8 cellular contexts compared by ENCODE assay signal in the genomic region with DNA sequence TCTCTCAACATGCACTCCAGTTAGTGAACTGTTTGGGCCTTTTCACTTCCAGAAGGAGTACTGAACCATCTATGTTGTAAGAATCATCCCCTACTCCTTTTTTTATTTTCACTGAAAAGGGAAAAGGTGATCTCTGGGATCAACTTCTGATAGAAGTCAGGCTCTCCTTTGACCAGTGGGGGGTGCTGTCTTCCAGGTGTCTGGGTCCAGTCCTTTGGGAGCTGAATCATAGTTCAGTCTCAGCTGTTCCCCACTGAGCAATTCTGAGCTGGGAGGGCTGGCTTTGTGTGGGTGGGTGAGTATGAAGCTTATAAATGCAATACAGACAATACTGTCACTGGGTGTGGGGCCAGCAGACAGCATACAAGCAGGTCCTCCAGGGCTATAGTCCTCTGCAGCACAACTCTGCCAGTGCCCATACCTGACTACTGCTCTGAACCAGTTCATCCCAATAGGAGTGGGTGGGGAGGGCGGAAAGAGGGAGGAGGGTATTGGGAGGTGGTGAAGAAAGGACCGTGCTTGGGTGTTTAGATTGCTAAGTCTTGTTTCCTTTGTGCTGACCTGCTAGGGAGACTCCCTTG. TPM values are rescaled to one million over a fixed set of nuclear protein-coding genes. Genes with fewer than 3 reads are reported as not detected.
DNase-seq lines count a peak whose midpoint lies in the region; ATAC-seq and TF ChIP-seq lines count a peak whose summit lies in the region.

No MANE protein-coding gene starts in this region.

- CTCF ChIA-PET in GM10248 (lab: Yijun Ruan, JAX), result interaction anchor here (0.7 to 3.3 kb wide), 15 partner anchors 8 to 332 kb away, joined by 3 to 22 read pairs (median 3); partner anchors contain the start of genes SARS1 and SORT1

- H3K4me1 Mint-ChIP-seq in stimulated activated naive CD8-positive, alpha-beta T cell treated with anti-CD3 and anti-CD28 coated beads, Interleukin-15, amount 100 ng/mL, for 72 hours, result peaks cover 29% of the 10 kb centered on the region
- peaks cover 10% of the 10 kb centered on the region for H3K4me1 Mint-ChIP-seq in T-helper 17 cell

- H3K36me3 ChIP-seq in mesendoderm (ENCODE audit: control insufficient read depth, insufficient read depth, low read length), result no peaks in the 10 kb centered on the region

- no peak overlapping the region for H3K9ac ChIP-seq in mesendoderm (ENCODE audit: low read length)

- H3K23ac ChIP-seq in mesendoderm (ENCODE audit: low read length), result no peak overlapping the region

- peaks cover 2% of the 10 kb centered on the region for H3K4me1 ChIP-seq in mesendoderm (ENCODE audit: control insufficient read depth, low read depth, low read length)

- POLR2A ChIA-PET in GM10248 (lab: Yijun Ruan, JAX), result no interaction called here

- DNase-seq in GM10248 (ENCODE audit: extremely low spot score) (peak; percentile 75), LHCN-M2 (ENCODE audit: low read depth) (peak; percentile 94), mesendoderm (peak; percentile 78), T-helper 17 cell (no peak), ureter (ENCODE audit: low spot score) (no peak)
- peak; percentile 35 to 64 for DNase-seq in stimulated activated naive CD8-positive, alpha-beta T cell treated with anti-CD3 and anti-CD28 coated beads, Interleukin-15, amount 100 ng/mL, for 72 hours

- H3K4me3 Mint-ChIP-seq in stimulated activated naive CD8-positive, alpha-beta T cell treated with anti-CD3 and anti-CD28 coated beads, Interleukin-15, amount 100 ng/mL, for 72 hours, result no peak overlapping the region
- H3K4me3 Mint-ChIP-seq in T-helper 17 cell, result no peak overlapping the region

- no peak overlapping the region for H4K5ac ChIP-seq in mesendoderm (ENCODE audit: low read length)

- H3K9me3 ChIP-seq in T-helper 17 cell (ENCODE audit: control insufficient read depth, low read length, poor library complexity, severe bottlenecking), result no peaks in the 10 kb centered on the region

- H3K27ac ChIP-seq in cingulate gyrus (ENCODE audit: low read depth, low read length) (peak overlapping the region; percentile 63), mesendoderm (ENCODE audit: low read depth, low read length) (no peak overlapping the region)

- no peak overlapping the region for H2BK5ac ChIP-seq in mesendoderm (ENCODE audit: low read length)

- no peak overlapping the region for H2BK120ac ChIP-seq in mesendoderm (ENCODE audit: low read depth, low read length)

- H3K56ac ChIP-seq in mesendoderm (ENCODE audit: low read length), result no peak overlapping the region

- no peak overlapping the region for H3K4ac ChIP-seq in mesendoderm (ENCODE audit: low read depth, low read length)

- no peak overlapping the region for H2AK5ac ChIP-seq in mesendoderm (ENCODE audit: low read length)

- ATAC-seq in stimulated activated naive CD8-positive, alpha-beta T cell treated with anti-CD3 and anti-CD28 coated beads, Interleukin-15, amount 100 ng/mL, for 72 hours, result peak; percentile 90
- ATAC-seq in T-helper 17 cell, result no peak

- H3K9me3 Mint-ChIP-seq in stimulated activated naive CD8-positive, alpha-beta T cell treated with anti-CD3 and anti-CD28 coated beads, Interleukin-15, amount 100 ng/mL, for 72 hours, result no peaks in the 10 kb centered on the region

- no peak overlapping the region for H2BK15ac ChIP-seq in mesendoderm (replicated peaks; ENCODE audit: low read depth)

- no peak overlapping the region for H3K27ac Mint-ChIP-seq in stimulated activated naive CD8-positive, alpha-beta T cell treated with anti-CD3 and anti-CD28 coated beads, Interleukin-15, amount 100 ng/mL, for 72 hours
- H3K27ac Mint-ChIP-seq in T-helper 17 cell, result no peak overlapping the region

- H3K27me3 ChIP-seq in mesendoderm (ENCODE audit: insufficient read depth, low read length, poor library complexity), result no peaks in the 10 kb centered on the region

- H3K27me3 Mint-ChIP-seq in stimulated activated naive CD8-positive, alpha-beta T cell treated with anti-CD3 and anti-CD28 coated beads, Interleukin-15, amount 100 ng/mL, for 72 hours, result no peaks in the 10 kb centered on the region
- H3K27me3 Mint-ChIP-seq in T-helper 17 cell, result no peaks in the 10 kb centered on the region

- no peaks in the 10 kb centered on the region for H3K79me2 ChIP-seq in mesendoderm (ENCODE audit: control insufficient read depth, insufficient read depth, low read length)

- no peak overlapping the region for H3K4me3 ChIP-seq in WI38 (ENCODE audit: low read depth, low read length)
- no peak overlapping the region for H3K4me3 ChIP-seq in mesendoderm (ENCODE audit: low read length)

- no CpG with 5 or more reads among the region's 2 CpGs for WGBS in mesendoderm (ENCODE audit: extremely low coverage, insufficient coverage, low lambda C conversion rate)

- H3K36me3 Mint-ChIP-seq in T-helper 17 cell (ENCODE audit: low read depth), result peaks cover 8% of the 10 kb centered on the region

- no peaks in the 10 kb centered on the region for H3K79me1 ChIP-seq in mesendoderm (ENCODE audit: low read length)

- TF ChIP-seq CTCF in GM10248 (IDR thresholded peaks at IDR 0.05; ENCODE audit: control extremely low read depth, extremely low read depth, low read depth, missing control alignments) (peak; percentile 62), WI38 (IDR thresholded peaks at IDR 0.05; ENCODE audit: low read depth, low read length) (peak; percentile 74)

- H4K8ac ChIP-seq in mesendoderm (ENCODE audit: low read depth, low read length), result no peak overlapping the region

- no peak overlapping the region for H3K4me2 ChIP-seq in mesendoderm (ENCODE audit: low read length)

- no peak overlapping the region for H3K18ac ChIP-seq in mesendoderm (ENCODE audit: low read length)

RNA-seq across cellular contexts. Expression of gene SARS1, which starts 12.5 kb away (rescaled TPM):
- 134 and 149 TPM in 2 replicates for total RNA-seq in LHCN-M2 (2014; rRNA removed)
- 165 TPM for polyA plus RNA-seq in LHCN-M2 (2012)
- polyA plus RNA-seq in mesendoderm (2013, experiment 1 of 2), result 108 TPM
- 110 TPM for polyA plus RNA-seq in mesendoderm (2013, experiment 2 of 2)
- total RNA-seq in T-helper 17 cell, result 100 to 1,000 TPM in 1 of 2 donors, 10 to 100 TPM in 1; 90.8 to 120 TPM
- total RNA-seq in ureter, result 239 TPM

RNA-seq across cellular contexts. Expression of gene CELSR2, which starts 48.1 kb away (rescaled TPM):
- 0.06 and 0.17 TPM in 2 replicates for total RNA-seq in LHCN-M2 (2014; rRNA removed)
- polyA plus RNA-seq in LHCN-M2 (2012), result 0.36 TPM
- 2.9 TPM for polyA plus RNA-seq in mesendoderm (2013, experiment 1 of 2)
- 2.9 TPM for polyA plus RNA-seq in mesendoderm (2013, experiment 2 of 2)
- 1 to 10 TPM; 3.2 to 3.3 TPM for total RNA-seq in T-helper 17 cell
- total RNA-seq in ureter, result 19.2 TPM

Comparison
In these comparisons a context has a peak if more than half of its experiments do, and no peak if none do; other contexts are left out.
1. DNase-seq: peak in GM10248 (single experiment), LHCN-M2 (single experiment), mesendoderm (single experiment) and stimulated activated naive CD8-positive, alpha-beta T cell treated with anti-CD3 and anti-CD28 coated beads, Interleukin-15, amount 100 ng/mL, for 72 hours (2 of 2); none in T-helper 17 cell (0 of 3) and ureter (single experiment).